In the genomic region with DNA sequence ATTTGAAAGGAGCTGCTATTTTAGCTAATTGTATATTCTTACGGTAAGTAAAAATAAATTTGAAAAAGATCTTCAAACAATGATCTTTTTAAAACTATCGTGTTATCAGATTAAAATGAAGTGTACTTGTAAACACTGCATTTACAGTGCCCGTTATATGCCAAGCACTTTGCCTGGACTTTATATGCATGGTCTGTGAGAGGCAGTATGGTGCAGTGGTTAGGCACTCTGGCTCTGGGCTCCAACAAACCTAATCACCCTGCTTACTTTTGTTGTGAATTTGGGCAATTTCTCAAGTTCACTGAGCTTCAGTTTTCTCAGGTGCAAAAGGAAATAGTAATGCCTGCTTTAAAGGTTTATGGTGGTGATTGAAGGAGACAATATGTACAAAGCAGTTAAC, we compare ENCODE assay signal across 12 cellular contexts. TPM values are rescaled to one million over a fixed set of nuclear protein-coding genes. Genes with fewer than 3 reads are reported as not detected.
DNase-seq lines count a peak whose midpoint lies in the region; ATAC-seq and TF ChIP-seq lines count a peak whose summit lies in the region.
"Had no signal": no experiment of that assay in that cellular context is flagged by ENCODE, and none has a peak within 500 bp of the region (broad histone marks: within the 10 kb centered on the region; RNA-seq: fewer than 3 reads in every experiment).

No MANE protein-coding gene starts in this region.

- TF ChIP-seq CTCF in right atrium auricular region (IDR thresholded peaks at IDR 0.05) (no peak), fibroblast of mammary gland (conservative IDR thresholded peaks at IDR 0.05; ENCODE audit: control insufficient read depth, insufficient read depth, low read depth, low read length) (no peak), osteocyte (IDR thresholded peaks at IDR 0.05) (no peak), body of pancreas (IDR thresholded peaks at IDR 0.05) (no peak), MM.1S (IDR thresholded peaks at IDR 0.05; ENCODE audit: low read length) (no peak)

- H3K36me3 Mint-ChIP-seq in osteocyte (ENCODE audit: unreplicated experiment): peaks cover 6% of the 10 kb centered on the region

- no peaks in the 10 kb centered on the region for H3K9me3 Mint-ChIP-seq in osteocyte (ENCODE audit: unreplicated experiment)
- H3K9me3 Mint-ChIP-seq: central memory CD8-positive, alpha-beta T cell had no signal

- H3K27ac Mint-ChIP-seq in osteocyte (ENCODE audit: unreplicated experiment): peak overlapping the region; percentile 95
- H3K27ac Mint-ChIP-seq: naive thymus-derived CD4-positive, alpha-beta T cell had no signal

- peaks cover 0 to 26% of the 10 kb centered on the region in 2 donors for H3K4me1 ChIP-seq in right atrium auricular region
- H3K4me1 ChIP-seq in body of pancreas: peaks cover 54% of the 10 kb centered on the region
- no peaks in the 10 kb centered on the region for H3K4me1 ChIP-seq in MM.1S (ENCODE audit: low read length)

- H3K4me1 Mint-ChIP-seq in osteocyte (ENCODE audit: unreplicated experiment): peaks cover 47% of the 10 kb centered on the region

- H3K4me3 ChIP-seq in right atrium auricular region (peak overlapping the region; percentile 60 to 69), fibroblast of mammary gland (ENCODE audit: control insufficient read depth, low read depth, low read length) (peak overlapping the region; percentile 76), body of pancreas (no peak overlapping the region), MM.1S (ENCODE audit: low read length) (no peak overlapping the region)

- intact Hi-C loops in Right ventricle myocardium superior (cut with DNase I) (loop anchor here (5.0 kb wide), 1 partner anchor 194 kb away; no protein-coding TSS in a partner anchor), body of pancreas (cut with DNase I) (no loop called here)

- no peaks in the 10 kb centered on the region for H3F3A ChIP-seq in MM.1S (ENCODE audit: insufficient read depth, low read length)

- DNase-seq in right atrium auricular region (ENCODE audit: low spot score): no peak
- no peak for DNase-seq in Right ventricle myocardium superior
- DNase-seq in fibroblast of mammary gland (ENCODE audit: low read depth): peak; percentile 22
- DNase-seq in osteocyte (ENCODE audit: extremely low spot score, unreplicated experiment): no peak
- DNase-seq in GM19240 (ENCODE audit: insufficient read length, low spot score): no peak
- no peak for DNase-seq in DMS114 treated with DMSO at 0.1 percent for 48 hours (lab: John Stamatoyannopoulos, UW; ENCODE audit: unreplicated experiment)
- DNase-seq in body of pancreas: no peak
- DNase-seq in MM.1S: no peak
- DNase-seq: activated T-cell treated with anti-CD3 and anti-CD28 coated beads, Interleukin-2, amount 50 U/mL, for 1 hour; naive thymus-derived CD4-positive, alpha-beta T cell; NCI-H2029 treated with DMSO at 0.1 percent for 48 hours had no signal

- TF ChIP-seq POLR2A in body of pancreas (IDR thresholded peaks at IDR 0.05): no peak

- H3K9me2 ChIP-seq in MM.1S (replicated peaks; ENCODE audit: insufficient read depth, low read length): no peaks in the 10 kb centered on the region

- no peak for ATAC-seq in Right ventricle myocardium superior (ENCODE audit: poor library complexity)
- ATAC-seq in body of pancreas: no peak
- ATAC-seq: naive thymus-derived CD4-positive, alpha-beta T cell had no signal

- H4K20me1 ChIP-seq in MM.1S (ENCODE audit: insufficient read depth, low read length): no peaks in the 10 kb centered on the region

- WGBS in body of pancreas, 2 donors: 25 to 36% methylated on average over 3 of the region's 3 CpGs

- H3K27me3 Mint-ChIP-seq in osteocyte (ENCODE audit: unreplicated experiment): no peaks in the 10 kb centered on the region

- H3K79me2 ChIP-seq in MM.1S (ENCODE audit: low read length): no peaks in the 10 kb centered on the region

- no peak overlapping the region for H3K9ac ChIP-seq in MM.1S (ENCODE audit: low read length)

- peak overlapping the region; percentile 97 to 99 for H3K27ac ChIP-seq in right atrium auricular region
- H3K27ac ChIP-seq in body of pancreas: no peak overlapping the region
- H3K27ac ChIP-seq in MM.1S (ENCODE audit: low read length): no peak overlapping the region

- no peaks in the 10 kb centered on the region for H3K27me3 ChIP-seq in right atrium auricular region
- H3K27me3 ChIP-seq in body of pancreas: peaks cover 0 to 12% of the 10 kb centered on the region in 2 donors
- no peaks in the 10 kb centered on the region for H3K27me3 ChIP-seq in MM.1S (replicated peaks; ENCODE audit: insufficient read depth, low read length)

- H3K36me3 ChIP-seq in right atrium auricular region: peaks cover 12% of the 10 kb centered on the region
- no peaks in the 10 kb centered on the region for H3K36me3 ChIP-seq in body of pancreas (replicated peaks in 1 of 2; ENCODE audit: insufficient read depth in 1 of 2, low read depth in 2 of 2)
- no peaks in the 10 kb centered on the region for H3K36me3 ChIP-seq in MM.1S (replicated peaks; ENCODE audit: insufficient read depth, low read length)

- no peak overlapping the region for H2AFZ ChIP-seq in MM.1S (ENCODE audit: low read length)

- H3K4me2 ChIP-seq in MM.1S (ENCODE audit: low read depth, low read length): no peak overlapping the region

- H3K9me3 ChIP-seq in right atrium auricular region (no peaks in the 10 kb centered on the region), body of pancreas (no peaks in the 10 kb centered on the region), MM.1S (replicated peaks; ENCODE audit: insufficient read depth, low read length) (no peaks in the 10 kb centered on the region)

- H3K4me3 Mint-ChIP-seq in osteocyte (ENCODE audit: unreplicated experiment): peak overlapping the region; percentile 99
- H3K4me3 Mint-ChIP-seq: central memory CD8-positive, alpha-beta T cell had no signal

RNA-seq across cellular contexts. Expression of a gene that starts 1.4 kb away (rescaled TPM):
- total RNA-seq in right atrium auricular region: 100 to 1,000 TPM; 160 to 164 TPM
- 183 TPM for total RNA-seq in Right ventricle myocardium superior
- 188 and 204 TPM in 2 replicates for total RNA-seq in osteocyte
- total RNA-seq in body of pancreas: 10 to 100 TPM; 23.1 to 53.1 TPM

Comparison
In these comparisons a context has a peak if more than half of its experiments do, and no peak if none do; other contexts are left out.
1. H3K27ac ChIP-seq: peak in right atrium auricular region (2 of 2); none in body of pancreas (0 of 4) and MM.1S (single experiment).
2. H3K4me3 ChIP-seq: peak in right atrium auricular region (2 of 2) and fibroblast of mammary gland (single experiment); none in body of pancreas (0 of 2) and MM.1S (single experiment).